In the genomic region with DNA sequence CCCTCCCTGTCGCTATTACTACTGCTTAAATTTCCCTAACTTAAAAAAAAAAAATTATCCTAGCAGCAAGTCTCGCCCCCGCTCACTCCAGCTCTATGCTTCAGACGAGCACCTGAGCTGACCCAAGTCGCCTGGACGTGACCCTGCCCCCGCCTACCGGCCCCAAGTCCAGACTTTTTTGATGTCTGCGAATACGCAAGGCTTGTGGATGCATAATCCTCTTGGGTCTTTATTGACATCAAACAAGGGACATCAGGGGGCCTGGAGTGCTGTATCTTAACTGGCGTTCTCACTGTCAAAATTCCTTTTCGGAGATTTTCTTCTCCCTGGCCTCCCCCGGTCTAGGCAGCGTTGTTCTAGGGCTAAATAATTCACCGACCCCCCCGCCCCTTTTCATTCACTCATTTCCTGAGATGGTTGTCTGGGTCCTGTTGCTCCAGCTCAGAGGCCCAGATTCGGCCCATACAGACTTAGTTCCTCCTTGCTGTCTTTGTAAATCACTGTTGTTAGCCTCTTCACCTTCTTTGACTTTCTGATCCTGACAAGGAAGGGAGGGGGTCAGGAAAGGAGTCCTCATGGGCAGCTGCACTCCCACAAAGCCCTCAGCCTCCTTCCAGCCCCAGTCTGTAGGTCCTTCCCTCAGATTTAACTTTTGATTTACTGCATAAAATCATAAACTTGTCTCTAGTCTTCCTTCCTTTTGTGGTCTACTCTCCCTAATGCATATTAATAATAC, we compare ENCODE assay signal across 9 cellular contexts. TPM values are rescaled to one million over a fixed set of nuclear protein-coding genes. Genes with fewer than 3 reads are reported as not detected.
DNase-seq lines count a peak whose midpoint lies in the region; ATAC-seq, FAIRE-seq and TF ChIP-seq lines count a peak whose summit lies in the region.
"Had no signal": no experiment of that assay in that cellular context is flagged by ENCODE, and none has a peak within 500 bp of the region (broad histone marks: within the 10 kb centered on the region; RNA-seq: fewer than 3 reads in every experiment).

No MANE protein-coding gene starts in this region.

- no peaks in the 10 kb centered on the region for H3K27me3 ChIP-seq in skeletal muscle tissue (ENCODE audit: control insufficient read depth in 3 of 3, insufficient read depth in 3 of 3, low read length in 3 of 3)

- FAIRE-seq in H54 (lab: Jason Lieb, UNC): no peak

- no peaks in the 10 kb centered on the region for H3K36me3 ChIP-seq in SK-N-MC (ENCODE audit: insufficient read depth, low read length)
- H3K36me3 ChIP-seq in skeletal muscle tissue (ENCODE audit: control insufficient read depth in 3 of 3, insufficient read depth in 3 of 3, low read length in 3 of 3): no peaks in the 10 kb centered on the region

- no peak for TF ChIP-seq POLR2A in H54 (IDR thresholded peaks at IDR 0.05; ENCODE audit: low read depth, low read length)

- H3K9me3 ChIP-seq in SK-N-MC (ENCODE audit: low read depth, low read length) (no peaks in the 10 kb centered on the region), skeletal muscle tissue (ENCODE audit: control insufficient read depth in 3 of 3, low read length in 3 of 3) (no peaks in the 10 kb centered on the region)

- DNase-seq in SK-N-MC (ENCODE audit: low read depth, low spot score): no peak
- no peak for DNase-seq in fibroblast of pulmonary artery (ENCODE audit: low read depth)
- no peak for DNase-seq in SHP77 treated with DMSO at 0.1 percent for 48 hours (lab: John Stamatoyannopoulos, UW)
- DNase-seq in NCI-H1105 (lab: John Stamatoyannopoulos, UW): no peak
- no peak for DNase-seq in H54 (ENCODE audit: insufficient read length, low spot score)
- DNase-seq: GOT3 had no signal

- ATAC-seq in GM21529 (IDR thresholded peaks at IDR 0.05; ENCODE audit: unreplicated experiment) (peak; percentile 10), HG02852 (IDR thresholded peaks at IDR 0.05; ENCODE audit: unreplicated experiment) (no peak)

- H3K27ac ChIP-seq in SK-N-MC (peak overlapping the region; percentile 54; the same call in 1 of the 2 replicates), skeletal muscle tissue (ENCODE audit: low read depth, low read length) (peak overlapping the region; percentile 73)

- peaks cover 49 to 53% (median 53%) of the 10 kb centered on the region in 3 donors for H3K4me1 ChIP-seq in skeletal muscle tissue (ENCODE audit: control insufficient read depth in 3 of 3, insufficient read depth in 3 of 3, low read length in 3 of 3)

- H3K4me3 ChIP-seq in SK-N-MC (peak overlapping the region; percentile 81), fibroblast of pulmonary artery (replicated peaks; ENCODE audit: low read depth, low read length) (peak overlapping the region; percentile 55), skeletal muscle tissue (ENCODE audit: low read length in 3 of 3) (peak overlapping the region in 2 of 3 donors; percentile 43 to 49)

- no peak for TF ChIP-seq CTCF in fibroblast of pulmonary artery (IDR thresholded peaks at IDR 0.05; ENCODE audit: low read length, missing control alignments)

- H3K9ac ChIP-seq in SK-N-MC (ENCODE audit: insufficient read length) (no peak overlapping the region), skeletal muscle tissue (ENCODE audit: low read depth in 1 of 3, low read length in 3 of 3) (peak overlapping the region in 2 of 3 donors; percentile 45 to 57)

RNA-seq across cellular contexts. Expression of gene LRP4, which starts 0.6 kb away (rescaled TPM):
- total RNA-seq in skeletal muscle tissue: 8.9 TPM

RNA-seq across cellular contexts. Expression of gene CSTPP1, which starts 17.6 kb away (rescaled TPM):
- total RNA-seq in skeletal muscle tissue: 16.7 TPM
